Comparison of ENCODE assay signal across 1 cellular context in the genomic region with DNA sequence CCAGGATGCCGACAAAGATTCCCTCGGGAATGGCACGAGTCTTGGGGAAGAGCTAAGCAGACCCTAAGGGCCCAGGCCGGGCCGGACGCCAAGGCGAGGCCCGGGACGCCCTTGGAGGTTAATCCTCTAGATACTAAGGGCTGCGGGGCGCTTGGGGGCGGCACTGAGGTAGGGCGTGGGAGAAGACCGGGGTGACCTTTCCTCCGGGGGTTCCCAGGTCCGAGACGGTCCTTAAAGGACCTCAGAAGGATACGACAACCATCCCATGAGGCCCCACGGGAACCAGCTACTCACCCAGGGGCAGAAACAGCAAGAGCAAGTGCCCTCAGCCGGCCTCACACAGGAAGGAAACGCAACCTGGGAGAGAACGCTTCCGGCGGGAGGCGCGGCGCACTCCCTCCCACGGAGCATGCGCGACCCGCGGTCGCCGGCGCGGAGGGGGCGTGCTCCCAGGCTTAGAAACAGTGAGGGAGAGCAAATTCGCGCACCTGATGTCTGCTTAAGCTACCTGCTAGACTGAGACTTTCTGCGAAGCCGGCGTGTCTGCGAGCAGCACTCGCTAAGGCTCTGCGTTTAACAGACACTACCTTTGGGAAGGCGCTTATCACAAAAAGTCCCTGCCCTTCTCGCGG.
A peak's percentile ranks its signal among the peaks of the same experiment; 100 is the strongest.
TF ChIP-seq lines count a peak whose summit lies in the region.

Gene ATAD1 (minus strand): TSS at position 354 of the 632 bp plus-strand sequence. CDS start 3,627 bp downstream, outside the sequence.

TF ChIP-seq in K562, 482 proteins besides CTCF, POLR2A, EP300 and RAD21 (continued from another document and continues in another):
- TF ChIP-seq, protein P1, sequence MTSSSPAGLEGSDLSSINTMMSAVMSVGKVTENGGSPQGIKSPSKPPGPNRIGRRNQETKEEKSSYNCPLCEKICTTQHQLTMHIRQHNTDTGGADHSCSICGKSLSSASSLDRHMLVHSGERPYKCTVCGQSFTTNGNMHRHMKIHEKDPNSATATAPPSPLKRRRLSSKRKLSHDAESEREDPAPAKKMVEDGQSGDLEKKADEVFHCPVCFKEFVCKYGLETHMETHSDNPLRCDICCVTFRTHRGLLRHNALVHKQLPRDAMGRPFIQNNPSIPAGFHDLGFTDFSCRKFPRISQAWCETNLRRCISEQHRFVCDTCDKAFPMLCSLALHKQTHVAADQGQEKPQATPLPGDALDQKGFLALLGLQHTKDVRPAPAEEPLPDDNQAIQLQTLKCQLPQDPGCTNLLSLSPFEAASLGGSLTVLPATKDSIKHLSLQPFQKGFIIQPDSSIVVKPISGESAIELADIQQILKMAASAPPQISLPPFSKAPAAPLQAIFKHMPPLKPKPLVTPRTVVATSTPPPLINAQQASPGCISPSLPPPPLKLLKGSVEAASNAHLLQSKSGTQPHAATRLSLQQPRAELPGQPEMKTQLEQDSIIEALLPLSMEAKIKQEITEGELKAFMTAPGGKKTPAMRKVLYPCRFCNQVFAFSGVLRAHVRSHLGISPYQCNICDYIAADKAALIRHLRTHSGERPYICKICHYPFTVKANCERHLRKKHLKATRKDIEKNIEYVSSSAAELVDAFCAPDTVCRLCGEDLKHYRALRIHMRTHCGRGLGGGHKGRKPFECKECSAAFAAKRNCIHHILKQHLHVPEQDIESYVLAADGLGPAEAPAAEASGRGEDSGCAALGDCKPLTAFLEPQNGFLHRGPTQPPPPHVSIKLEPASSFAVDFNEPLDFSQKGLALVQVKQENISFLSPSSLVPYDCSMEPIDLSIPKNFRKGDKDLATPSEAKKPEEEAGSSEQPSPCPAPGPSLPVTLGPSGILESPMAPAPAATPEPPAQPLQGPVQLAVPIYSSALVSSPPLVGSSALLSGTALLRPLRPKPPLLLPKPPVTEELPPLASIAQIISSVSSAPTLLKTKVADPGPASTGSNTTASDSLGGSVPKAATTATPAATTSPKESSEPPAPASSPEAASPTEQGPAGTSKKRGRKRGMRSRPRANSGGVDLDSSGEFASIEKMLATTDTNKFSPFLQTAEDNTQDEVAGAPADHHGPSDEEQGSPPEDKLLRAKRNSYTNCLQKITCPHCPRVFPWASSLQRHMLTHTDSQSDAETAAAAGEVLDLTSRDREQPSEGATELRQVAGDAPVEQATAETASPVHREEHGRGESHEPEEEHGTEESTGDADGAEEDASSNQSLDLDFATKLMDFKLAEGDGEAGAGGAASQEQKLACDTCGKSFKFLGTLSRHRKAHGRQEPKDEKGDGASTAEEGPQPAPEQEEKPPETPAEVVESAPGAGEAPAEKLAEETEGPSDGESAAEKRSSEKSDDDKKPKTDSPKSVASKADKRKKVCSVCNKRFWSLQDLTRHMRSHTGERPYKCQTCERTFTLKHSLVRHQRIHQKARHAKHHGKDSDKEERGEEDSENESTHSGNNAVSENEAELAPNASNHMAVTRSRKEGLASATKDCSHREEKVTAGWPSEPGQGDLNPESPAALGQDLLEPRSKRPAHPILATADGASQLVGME (CRISPR knock-in tag; IDR thresholded peaks at IDR 0.05): no peak
- TF ChIP-seq, protein P2, sequence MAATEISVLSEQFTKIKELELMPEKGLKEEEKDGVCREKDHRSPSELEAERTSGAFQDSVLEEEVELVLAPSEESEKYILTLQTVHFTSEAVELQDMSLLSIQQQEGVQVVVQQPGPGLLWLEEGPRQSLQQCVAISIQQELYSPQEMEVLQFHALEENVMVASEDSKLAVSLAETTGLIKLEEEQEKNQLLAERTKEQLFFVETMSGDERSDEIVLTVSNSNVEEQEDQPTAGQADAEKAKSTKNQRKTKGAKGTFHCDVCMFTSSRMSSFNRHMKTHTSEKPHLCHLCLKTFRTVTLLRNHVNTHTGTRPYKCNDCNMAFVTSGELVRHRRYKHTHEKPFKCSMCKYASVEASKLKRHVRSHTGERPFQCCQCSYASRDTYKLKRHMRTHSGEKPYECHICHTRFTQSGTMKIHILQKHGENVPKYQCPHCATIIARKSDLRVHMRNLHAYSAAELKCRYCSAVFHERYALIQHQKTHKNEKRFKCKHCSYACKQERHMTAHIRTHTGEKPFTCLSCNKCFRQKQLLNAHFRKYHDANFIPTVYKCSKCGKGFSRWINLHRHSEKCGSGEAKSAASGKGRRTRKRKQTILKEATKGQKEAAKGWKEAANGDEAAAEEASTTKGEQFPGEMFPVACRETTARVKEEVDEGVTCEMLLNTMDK (IDR thresholded peaks at IDR 0.05; ENCODE audit: borderline replicate concordance, insufficient read depth, low read depth, low read length, poor library complexity, severe bottlenecking): no peak
- TF ChIP-seq, protein P3, sequence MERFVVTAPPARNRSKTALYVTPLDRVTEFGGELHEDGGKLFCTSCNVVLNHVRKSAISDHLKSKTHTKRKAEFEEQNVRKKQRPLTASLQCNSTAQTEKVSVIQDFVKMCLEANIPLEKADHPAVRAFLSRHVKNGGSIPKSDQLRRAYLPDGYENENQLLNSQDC (CRISPR knock-in tag; IDR thresholded peaks at IDR 0.05): no peak
- TF ChIP-seq TEAD1 (CRISPR knock-in tag; IDR thresholded peaks at IDR 0.05) (no peak), HNRNPUL1 (IDR thresholded peaks at IDR 0.05; ENCODE audit: low read length) (no peak), ZNF282 (CRISPR knock-in tag; IDR thresholded peaks at IDR 0.05) (no peak), ZNF408 (CRISPR knock-in tag; IDR thresholded peaks at IDR 0.05; ENCODE audit: low read depth) (no peak), MYC (IDR thresholded peaks at IDR 0.05; ENCODE audit: low read depth, low read length) (peak; percentile 42; the same call in 1 of the 2 replicates), MYC (CRISPR knock-in tag; IDR thresholded peaks at IDR 0.05; ENCODE audit: borderline replicate concordance, low read depth) (no peak), NR2F6 (CRISPR knock-in tag; IDR thresholded peaks at IDR 0.05) (no peak), BACH1 (tag; IDR thresholded peaks at IDR 0.05) (no peak), CHD4 (IDR thresholded peaks at IDR 0.05; ENCODE audit: insufficient read depth, insufficient replicate concordance, low read depth, low read length, poor library complexity, severe bottlenecking) (no peak), ZNF655 (CRISPR knock-in tag; IDR thresholded peaks at IDR 0.05) (no peak), JUND (IDR thresholded peaks at IDR 0.05; ENCODE audit: borderline replicate concordance, low read depth, low read length) (peak; percentile 53), JUND (tag; IDR thresholded peaks at IDR 0.05; ENCODE audit: borderline replicate concordance, low read depth, low read length) (no peak), DMBX1 (CRISPR knock-in tag; IDR thresholded peaks at IDR 0.05; ENCODE audit: borderline replicate concordance) (no peak), ZFP1 (CRISPR knock-in tag; IDR thresholded peaks at IDR 0.05) (no peak), TFE3 (CRISPR knock-in tag; IDR thresholded peaks at IDR 0.05) (no peak), MEF2A (IDR thresholded peaks at IDR 0.05; ENCODE audit: control insufficient read depth, low read depth, low read length) (no peak), ZC3H11A (IDR thresholded peaks at IDR 0.05; ENCODE audit: low read depth, low read length) (no peak), POU5F1 (IDR thresholded peaks at IDR 0.05; ENCODE audit: borderline replicate concordance, low read depth, low read length, partially characterized antibody) (no peak), POLR3G (IDR thresholded peaks at IDR 0.05; ENCODE audit: extremely low read depth, insufficient read length, insufficient replicate concordance) (no peak), ARID1B (IDR thresholded peaks at IDR 0.05) (no peak), FUS (optimal IDR thresholded peaks at IDR 0.05; ENCODE audit: low read depth, low read length) (no peak), NFXL1 (CRISPR knock-in tag; IDR thresholded peaks at IDR 0.05) (no peak), NFE2L1 (tag; IDR thresholded peaks at IDR 0.05; ENCODE audit: borderline replicate concordance, low read depth) (no peak), SREBF2 (CRISPR knock-in tag; IDR thresholded peaks at IDR 0.05) (no peak), SRSF1 (IDR thresholded peaks at IDR 0.05; ENCODE audit: low read depth, low read length) (no peak), HIVEP1 (CRISPR knock-in tag; IDR thresholded peaks at IDR 0.05) (no peak), MYBL2 (IDR thresholded peaks at IDR 0.05; ENCODE audit: low read depth) (no peak), MYBL2 (CRISPR knock-in tag; IDR thresholded peaks at IDR 0.05; ENCODE audit: borderline replicate concordance) (no peak), NR2C1 (IDR thresholded peaks at IDR 0.05) (peak; percentile 95), NR2C1 (tag; IDR thresholded peaks at IDR 0.05) (peak; percentile 96), HMG20B (CRISPR knock-in tag; IDR thresholded peaks at IDR 0.05) (no peak), CBX8 (IDR thresholded peaks at IDR 0.05; ENCODE audit: borderline replicate concordance, extremely low read depth, low read depth, low read length, poor library complexity, severe bottlenecking) (no peak), BRD9 (IDR thresholded peaks at IDR 0.05; ENCODE audit: low read depth, partially characterized antibody) (no peak), GATAD2B (IDR thresholded peaks at IDR 0.05; ENCODE audit: borderline replicate concordance) (no peak), MAFK (IDR thresholded peaks at IDR 0.05; ENCODE audit: low read length) (no peak), ZFPM2 (CRISPR knock-in tag; IDR thresholded peaks at IDR 0.05) (no peak), TBP (optimal IDR thresholded peaks at IDR 0.05; ENCODE audit: low read depth, low read length) (peak; percentile 45), ARID2 (IDR thresholded peaks at IDR 0.05) (no peak), NCOA1 (IDR thresholded peaks at IDR 0.05; ENCODE audit: low read depth) (no peak), RBFOX2 (IDR thresholded peaks at IDR 0.05; ENCODE audit: low read depth, low read length) (peak; percentile 91), PTTG1 (tag; IDR thresholded peaks at IDR 0.05; ENCODE audit: low read depth) (no peak), RHOXF2B (CRISPR knock-in tag; conservative IDR thresholded peaks at IDR 0.05) (no peak), ZNF124 (CRISPR knock-in tag; IDR thresholded peaks at IDR 0.05) (no peak), NEUROD1 (IDR thresholded peaks at IDR 0.05; ENCODE audit: borderline replicate concordance, low read depth, low read length, partially characterized antibody) (no peak), SNIP1 (IDR thresholded peaks at IDR 0.05; ENCODE audit: low read depth) (no peak), ZNF644 (tag; IDR thresholded peaks at IDR 0.05; ENCODE audit: low read depth) (no peak), RBM25 (IDR thresholded peaks at IDR 0.05; ENCODE audit: low read depth, low read length, severe bottlenecking) (no peak), SIN3B (IDR thresholded peaks at IDR 0.05; ENCODE audit: low read depth) (peak; percentile 44; the same call in 1 of the 2 replicates), POLR2AphosphoS2 (IDR thresholded peaks at IDR 0.05; ENCODE audit: low read length) (no peak), ZNF449 (CRISPR knock-in tag; IDR thresholded peaks at IDR 0.05) (no peak), CHD1 (IDR thresholded peaks at IDR 0.05; ENCODE audit: low read length) (no peak), POLR2B (IDR thresholded peaks at IDR 0.05; ENCODE audit: low read depth, partially characterized antibody) (peak; percentile 71), TBL1XR1 (IDR thresholded peaks at IDR 0.05; ENCODE audit: low read length in 2 of 2) (0 out of 4 replicates have a peak, but pooled peaks of 1 of the 2 experiments have one; percentile 12), HLTF (IDR thresholded peaks at IDR 0.05) (no peak), ATF1 (CRISPR knock-in tag; IDR thresholded peaks at IDR 0.05) (no peak), ATF1 (tag; IDR thresholded peaks at IDR 0.05) (0 out of 2 replicates have a peak, but pooled peaks have one; percentile 2), SIN3A (IDR thresholded peaks at IDR 0.05; ENCODE audit: borderline replicate concordance in 2 of 2, control insufficient read depth in 1 of 2, low read depth in 2 of 2, low read length in 2 of 2) (no peak; a peak in 2 of 4 replicates), PCBP2 (IDR thresholded peaks at IDR 0.05; ENCODE audit: low read depth, low read length, poor library complexity, severe bottlenecking) (no peak), NBN (IDR thresholded peaks at IDR 0.05; ENCODE audit: low read depth) (no peak)
- TF ChIP-seq, protein P4, sequence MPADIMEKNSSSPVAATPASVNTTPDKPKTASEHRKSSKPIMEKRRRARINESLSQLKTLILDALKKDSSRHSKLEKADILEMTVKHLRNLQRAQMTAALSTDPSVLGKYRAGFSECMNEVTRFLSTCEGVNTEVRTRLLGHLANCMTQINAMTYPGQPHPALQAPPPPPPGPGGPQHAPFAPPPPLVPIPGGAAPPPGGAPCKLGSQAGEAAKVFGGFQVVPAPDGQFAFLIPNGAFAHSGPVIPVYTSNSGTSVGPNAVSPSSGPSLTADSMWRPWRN (IDR thresholded peaks at IDR 0.05; ENCODE audit: low read depth): no peak
